In genomic region chr22:47780281-47780875, GRCh38 we compare ENCODE assay signal across 1 cellular context.
TF ChIP-seq lines count a peak whose summit lies in the region.

No MANE protein-coding gene starts in this region.

TF ChIP-seq in H1, 55 proteins besides CTCF, POLR2A, EP300 and RAD21:
- TF ChIP-seq SP2 (IDR thresholded peaks at IDR 0.05; ENCODE audit: low read length), result no peak
- no peak for TF ChIP-seq SIX5 (IDR thresholded peaks at IDR 0.05; ENCODE audit: low read depth, low read length)
- TF ChIP-seq JUN (IDR thresholded peaks at IDR 0.05; ENCODE audit: low read depth, low read length), result no peak
- TF ChIP-seq GTF2F1 (IDR thresholded peaks at IDR 0.05; ENCODE audit: borderline replicate concordance, low read depth, low read length), result no peak
- no peak for TF ChIP-seq KDM1A (IDR thresholded peaks at IDR 0.05; ENCODE audit: borderline replicate concordance, low read length)
- no peak for TF ChIP-seq TAF7 (optimal IDR thresholded peaks at IDR 0.05; ENCODE audit: borderline replicate concordance, low read depth, low read length)
- TF ChIP-seq CHD2 (IDR thresholded peaks at IDR 0.05; ENCODE audit: low read length), result no peak
- TF ChIP-seq SUZ12 (IDR thresholded peaks at IDR 0.05; ENCODE audit: low read length), result no peak
- TF ChIP-seq SIRT6 (IDR thresholded peaks at IDR 0.05; ENCODE audit: low read length), result no peak
- TF ChIP-seq FOSL1 (IDR thresholded peaks at IDR 0.05; ENCODE audit: insufficient read depth, low read depth, low read length), result no peak
- no peak for TF ChIP-seq CHD1 (IDR thresholded peaks at IDR 0.05; ENCODE audit: low read depth, low read length)
- TF ChIP-seq SP4 (IDR thresholded peaks at IDR 0.05; ENCODE audit: low read length), result no peak
- TF ChIP-seq CBX8 (IDR thresholded peaks at IDR 0.05; ENCODE audit: borderline replicate concordance, low read depth, low read length), result no peak
- TF ChIP-seq CHD7 (IDR thresholded peaks at IDR 0.05; ENCODE audit: insufficient replicate concordance, low read length), result no peak
- no peak for TF ChIP-seq HDAC6 (IDR thresholded peaks at IDR 0.05; ENCODE audit: low read depth, low read length)
- TF ChIP-seq BACH1 (IDR thresholded peaks at IDR 0.05; ENCODE audit: low read length), result no peak
- TF ChIP-seq JUND (IDR thresholded peaks at IDR 0.05; ENCODE audit: low read length), result no peak
- no peak for TF ChIP-seq NANOG (IDR thresholded peaks at IDR 0.05; ENCODE audit: insufficient read depth, low read depth, low read length, poor library complexity, severe bottlenecking)
- TF ChIP-seq MAX (IDR thresholded peaks at IDR 0.05), result no peak
